In the genomic region with DNA sequence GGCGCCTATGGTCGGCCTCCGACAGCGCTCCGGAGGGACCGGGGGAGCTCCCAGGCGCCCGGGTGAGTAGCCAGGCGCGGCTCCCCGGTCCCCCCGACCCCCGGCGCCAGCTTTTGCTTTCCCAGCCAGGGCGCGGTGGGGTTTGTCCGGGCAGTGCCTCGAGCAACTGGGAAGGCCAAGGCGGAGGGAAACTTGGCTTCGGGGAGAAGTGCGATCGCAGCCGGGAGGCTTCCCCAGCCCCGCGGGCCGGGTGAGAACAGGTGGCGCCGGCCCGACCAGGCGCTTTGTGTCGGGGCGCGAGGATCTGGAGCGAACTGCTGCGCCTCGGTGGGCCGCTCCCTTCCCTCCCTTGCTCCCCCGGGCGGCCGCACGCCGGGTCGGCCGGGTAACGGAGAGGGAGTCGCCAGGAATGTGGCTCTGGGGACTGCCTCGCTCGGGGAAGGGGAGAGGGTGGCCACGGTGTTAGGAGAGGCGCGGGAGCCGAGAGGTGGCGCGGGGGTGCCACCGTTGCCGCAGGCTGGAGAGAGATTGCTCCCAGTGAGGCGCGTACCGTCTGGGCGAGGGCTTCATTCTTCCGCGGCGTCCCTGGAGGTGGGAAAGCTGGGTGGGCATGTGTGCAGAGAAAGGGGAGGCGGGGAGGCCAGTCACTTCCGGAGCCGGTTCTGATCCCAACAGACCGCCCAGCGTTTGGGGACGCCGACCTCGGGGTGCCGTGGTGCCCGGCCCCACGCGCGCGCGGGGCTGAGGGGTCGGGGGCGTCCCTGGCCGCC, we compare ENCODE assay signal across 8 cellular contexts. TPM values are rescaled to one million over a fixed set of nuclear protein-coding genes. Genes with fewer than 3 reads are reported as not detected.
DNase-seq lines count a peak whose midpoint lies in the region; ATAC-seq and TF ChIP-seq lines count a peak whose summit lies in the region.

No MANE protein-coding gene starts in this region.

- H3K4me3 Mint-ChIP-seq in nephron = peak overlapping the region; percentile 92 to 97 (median 95)

- H3K27me3 ChIP-seq in ACC112 (ENCODE audit: insufficient read depth, low read length) (no peaks in the 10 kb centered on the region), WERI-Rb-1 (ENCODE audit: insufficient read depth, low read depth, severe bottlenecking) (no peaks in the 10 kb centered on the region)

- peaks cover 26% of the 10 kb centered on the region for H3K4me1 ChIP-seq in ACC112 (ENCODE audit: control insufficient read depth, insufficient read depth, low read length, unreplicated experiment)

- TF ChIP-seq CTCF in GM12875 (IDR thresholded peaks at IDR 0.05; ENCODE audit: borderline replicate concordance, insufficient read depth, low read depth, low read length) = peak; percentile 10; the same call in 1 of the 2 replicates
- peak; percentile 29; the same call in 1 of the 2 replicates for TF ChIP-seq CTCF in WERI-Rb-1 (IDR thresholded peaks at IDR 0.05; ENCODE audit: low read depth, low read length)
- TF ChIP-seq CTCF in fibroblast of the aortic adventitia (IDR thresholded peaks at IDR 0.05; ENCODE audit: insufficient read depth, low read length) = peak; percentile 38
- peak; percentile 23 to 43 (median 38) for TF ChIP-seq CTCF in nephron (IDR thresholded peaks at IDR 0.05; ENCODE audit: unreplicated experiment in 3 of 3)

- H3K4me1 Mint-ChIP-seq in nephron = peaks cover 46% of the 10 kb centered on the region

- H3K4me3 ChIP-seq in ACC112 (ENCODE audit: low read depth, low read length) (peak overlapping the region; percentile 80), GM12875 (ENCODE audit: low read depth, low read length) (peak overlapping the region; percentile 96), WERI-Rb-1 (ENCODE audit: low read depth, low read length) (peak overlapping the region; percentile 90), fibroblast of the aortic adventitia (ENCODE audit: low read depth, low read length) (peak overlapping the region; percentile 74)

- ATAC-seq in HG03196 (IDR thresholded peaks at IDR 0.05; ENCODE audit: unreplicated experiment) (peak; percentile 15), HG02623 (IDR thresholded peaks at IDR 0.05; ENCODE audit: unreplicated experiment) (no peak)

- H3K27me3 Mint-ChIP-seq in nephron (ENCODE audit: low read depth) = peaks cover 10% of the 10 kb centered on the region

- H2AFZ ChIP-seq in ACC112 (ENCODE audit: low read length, unreplicated experiment) = peak overlapping the region; percentile 79

- no peak overlapping the region for H3K27ac ChIP-seq in ACC112 (ENCODE audit: low read depth, low read length)
- H3K27ac ChIP-seq in WERI-Rb-1 = peak overlapping the region; percentile 85

- peak overlapping the region; percentile 81 to 94 (median 92) for H3K27ac Mint-ChIP-seq in nephron

- H3K9me3 ChIP-seq in WERI-Rb-1 (ENCODE audit: severe bottlenecking) = no peaks in the 10 kb centered on the region

- no peaks in the 10 kb centered on the region for H3K9me3 Mint-ChIP-seq in nephron

- H3K79me2 ChIP-seq in ACC112 (ENCODE audit: control insufficient read depth, insufficient read depth, low read length, unreplicated experiment) = no peaks in the 10 kb centered on the region

- H3K36me3 ChIP-seq in ACC112 (ENCODE audit: insufficient read depth, low read length) (no peaks in the 10 kb centered on the region), WERI-Rb-1 (peaks cover 5% of the 10 kb centered on the region)

- H3K36me3 Mint-ChIP-seq in nephron (ENCODE audit: low read depth) = peaks cover 18% of the 10 kb centered on the region

- peak; percentile 56 for DNase-seq in WERI-Rb-1
- DNase-seq in fibroblast of the aortic adventitia (ENCODE audit: low read depth) = peak; percentile 28
- no peak for DNase-seq in T-helper 9 cell

RNA-seq across cellular contexts. Expression of a gene that starts 0.6 kb away (rescaled TPM):
- 30.9 and 119 TPM in 2 replicates for total RNA-seq in fibroblast of the aortic adventitia (ENCODE audit: low replicate concordance)
